ENCODE assay signal across 8 cellular contexts in the genomic region with DNA sequence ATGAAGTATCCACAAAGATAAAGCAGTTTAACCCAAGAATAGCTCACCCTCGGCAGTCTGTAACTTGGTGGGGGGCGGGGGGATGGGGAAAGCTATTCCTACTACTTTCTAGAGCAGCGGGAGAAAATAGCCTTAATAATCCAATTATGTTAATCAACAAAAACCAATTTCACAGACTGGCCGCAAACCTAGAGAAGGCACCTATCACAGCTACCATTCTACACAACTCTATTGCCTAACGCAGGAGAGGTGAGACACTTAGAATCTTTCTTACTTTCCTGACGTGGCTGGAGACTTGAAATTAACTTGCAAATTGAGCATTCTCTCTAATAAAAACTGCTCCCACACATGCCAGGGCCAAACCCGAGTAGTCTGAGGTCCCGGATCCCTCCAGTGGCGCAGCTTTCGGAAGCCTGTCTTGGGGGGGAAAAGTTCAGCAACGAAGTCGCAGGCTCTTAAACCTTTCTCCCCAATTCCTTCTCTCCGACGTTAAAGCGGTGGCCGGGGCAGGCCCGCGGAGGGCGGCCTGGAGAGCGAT. TPM values are rescaled to one million over a fixed set of nuclear protein-coding genes. Genes with fewer than 3 reads are reported as not detected.
DNase-seq lines count a peak whose midpoint lies in the region; ATAC-seq and TF ChIP-seq lines count a peak whose summit lies in the region.

No MANE protein-coding gene starts in this region.

- no peaks in the 10 kb centered on the region for H3K9me2 ChIP-seq in DOHH2 (replicated peaks; ENCODE audit: control insufficient read depth, low read length)

- peaks cover 71% of the 10 kb centered on the region for H3K79me2 ChIP-seq in DOHH2 (ENCODE audit: control insufficient read depth, low read length)

- H3K27ac ChIP-seq in DOHH2 (ENCODE audit: low read depth, low read length): peak overlapping the region; percentile 51
- H3K27ac ChIP-seq in HEK293 (ENCODE audit: extremely low read depth, low read depth, low read length): peak overlapping the region; percentile 93
- no peak overlapping the region for H3K27ac ChIP-seq in iPS DF 6.9 (ENCODE audit: low read length)

- POLR2A ChIA-PET in HEK293 (lab: Yijun Ruan, JAX): interaction anchor here (0.7 to 3.9 kb wide), 20 partner anchors 8 to 208 kb away, joined by 3 to 46 read pairs (median 4); a partner anchor contains a TSS
- POLR2A ChIA-PET in WTC11 (lab: Charles Lee): interaction anchor here (1.1 to 1.9 kb wide), 5 partner anchors 33 to 586 kb away, joined by 3 to 7 read pairs (median 6); a partner anchor contains a TSS

- CTCF ChIA-PET in HEK293 (lab: Yijun Ruan, JAX): interaction anchor here (0.6 to 2.8 kb wide), 6 partner anchors 12 to 248 kb away, joined by 3 to 15 read pairs (median 3); a partner anchor contains a TSS
- CTCF ChIA-PET in WTC11 (lab: Charles Lee): interaction anchor here (0.6 to 2.5 kb wide), 9 partner anchors 34 to 1245 kb away, joined by 3 to 13 read pairs (median 3); a partner anchor contains a TSS

- peak overlapping the region; percentile 74 for H3K27ac Mint-ChIP-seq in WTC11
- H3K27ac Mint-ChIP-seq in stimulated activated memory B cell treated with anti-CD40 and anti-IgM and Interleukin-4, amounts not matched to agents 10 μg/mL and 1 μg/mL and 100 μg/mL, for 72 hours: peak overlapping the region; percentile 74

- H3K4me3 Mint-ChIP-seq in WTC11: peak overlapping the region; percentile 86
- peak overlapping the region; percentile 85 for H3K4me3 Mint-ChIP-seq in stimulated activated memory B cell treated with anti-CD40 and anti-IgM and Interleukin-4, amounts not matched to agents 10 μg/mL and 1 μg/mL and 100 μg/mL, for 72 hours

- peaks cover 5% of the 10 kb centered on the region; the same call in 1 of the 2 replicates for H4K20me1 ChIP-seq in DOHH2 (ENCODE audit: control insufficient read depth, insufficient read depth, low read depth, low read length)

- H3K4me3 ChIP-seq in DOHH2 (ENCODE audit: low read length): peak overlapping the region; percentile 95
- peak overlapping the region; percentile 91 for H3K4me3 ChIP-seq in HEK293 (ENCODE audit: low read depth, low read length)
- peak overlapping the region; percentile 86 for H3K4me3 ChIP-seq in iPS DF 6.9 (ENCODE audit: low read length)

- DNase-seq in WTC11 (ENCODE audit: low spot score) (no peak), iPS DF 6.9 (ENCODE audit: low read depth, low spot score) (no peak), NCI-H446 (lab: John Stamatoyannopoulos, UW) (no peak), posterior cingulate gyrus (no peak), NCI-H2227 (lab: John Stamatoyannopoulos, UW; ENCODE audit: unreplicated experiment) (no peak)

- peaks cover 11% of the 10 kb centered on the region for H3K4me1 Mint-ChIP-seq in WTC11
- peaks cover 49% of the 10 kb centered on the region for H3K4me1 Mint-ChIP-seq in stimulated activated memory B cell treated with anti-CD40 and anti-IgM and Interleukin-4, amounts not matched to agents 10 μg/mL and 1 μg/mL and 100 μg/mL, for 72 hours

- H3K27me3 ChIP-seq in DOHH2 (ENCODE audit: control insufficient read depth, low read length) (no peaks in the 10 kb centered on the region), iPS DF 6.9 (ENCODE audit: control insufficient read depth, insufficient read depth, low read length) (no peaks in the 10 kb centered on the region)

- peaks cover 20% of the 10 kb centered on the region for H3K36me3 Mint-ChIP-seq in WTC11
- peaks cover 22% of the 10 kb centered on the region for H3K36me3 Mint-ChIP-seq in stimulated activated memory B cell treated with anti-CD40 and anti-IgM and Interleukin-4, amounts not matched to agents 10 μg/mL and 1 μg/mL and 100 μg/mL, for 72 hours

- H3K4me2 ChIP-seq in DOHH2 (ENCODE audit: low read length): peak overlapping the region; percentile 74

- H3K9me3 ChIP-seq in DOHH2 (ENCODE audit: control insufficient read depth, insufficient read depth, low read length) (no peaks in the 10 kb centered on the region), HEK293 (ENCODE audit: control insufficient read depth, insufficient read depth, low read depth, low read length) (no peaks in the 10 kb centered on the region), iPS DF 6.9 (ENCODE audit: control insufficient read depth, insufficient read depth, low read length) (no peaks in the 10 kb centered on the region)

- peaks cover 4% of the 10 kb centered on the region for H3K27me3 Mint-ChIP-seq in WTC11 (ENCODE audit: low read depth)
- no peaks in the 10 kb centered on the region for H3K27me3 Mint-ChIP-seq in stimulated activated memory B cell treated with anti-CD40 and anti-IgM and Interleukin-4, amounts not matched to agents 10 μg/mL and 1 μg/mL and 100 μg/mL, for 72 hours

- 0 out of 2 replicates have a peak, but pooled peaks cover 3% of the 10 kb centered on the region for H3F3A ChIP-seq in DOHH2 (ENCODE audit: control insufficient read depth, insufficient read depth)

- peaks cover 38% of the 10 kb centered on the region for H3K36me3 ChIP-seq in DOHH2 (ENCODE audit: control insufficient read depth, low read length)
- peaks cover 15 to 28% of the 10 kb centered on the region in 2 experiments for H3K36me3 ChIP-seq in HEK293 (ENCODE audit: control insufficient read depth in 2 of 2, insufficient read depth in 1 of 2, low read length in 2 of 2)
- H3K36me3 ChIP-seq in iPS DF 6.9 (ENCODE audit: control insufficient read depth, insufficient read depth, low read length): peaks cover 6% of the 10 kb centered on the region

- peaks cover 6% of the 10 kb centered on the region; the same call in 1 of the 2 replicates for H3K9me3 Mint-ChIP-seq in WTC11
- H3K9me3 Mint-ChIP-seq in stimulated activated memory B cell treated with anti-CD40 and anti-IgM and Interleukin-4, amounts not matched to agents 10 μg/mL and 1 μg/mL and 100 μg/mL, for 72 hours: no peaks in the 10 kb centered on the region

- ATAC-seq in WTC11: no peak
- ATAC-seq in stimulated activated memory B cell treated with anti-CD40 and anti-IgM and Interleukin-4, amounts not matched to agents 10 μg/mL and 1 μg/mL and 100 μg/mL, for 72 hours: no peak

- TF ChIP-seq CTCF in DOHH2 (IDR thresholded peaks at IDR 0.05; ENCODE audit: low read depth, low read length, poor library complexity, severe bottlenecking) (no peak), HEK293 (tag by site-specific recombination; IDR thresholded peaks at IDR 0.05) (no peak), WTC11 (IDR thresholded peaks at IDR 0.05) (no peak)

- intact Hi-C loops in posterior cingulate gyrus (cut with DNase I): loop anchor here (2.0 kb wide), 1 partner anchor 34 kb away; a partner anchor contains a TSS

- WGBS in iPS DF 6.9 (ENCODE audit: insufficient coverage, insufficient read length): no CpG with 5 or more reads among the region's 20 CpGs

- H3K4me1 ChIP-seq in DOHH2 (ENCODE audit: control insufficient read depth, low read length) (peaks cover 15% of the 10 kb centered on the region), HEK293 (ENCODE audit: control insufficient read depth, insufficient read depth, low read length) (no peaks in the 10 kb centered on the region), iPS DF 6.9 (ENCODE audit: control insufficient read depth, insufficient read depth, low read length) (no peaks in the 10 kb centered on the region)

TF ChIP-seq in HEK293, 187 proteins besides CTCF, POLR2A, EP300 and RAD21 (continues in another document):
- peak; percentile 17 for TF ChIP-seq GLIS1 (tag by site-specific recombination; IDR thresholded peaks at IDR 0.05)
- TF ChIP-seq, protein P1, sequence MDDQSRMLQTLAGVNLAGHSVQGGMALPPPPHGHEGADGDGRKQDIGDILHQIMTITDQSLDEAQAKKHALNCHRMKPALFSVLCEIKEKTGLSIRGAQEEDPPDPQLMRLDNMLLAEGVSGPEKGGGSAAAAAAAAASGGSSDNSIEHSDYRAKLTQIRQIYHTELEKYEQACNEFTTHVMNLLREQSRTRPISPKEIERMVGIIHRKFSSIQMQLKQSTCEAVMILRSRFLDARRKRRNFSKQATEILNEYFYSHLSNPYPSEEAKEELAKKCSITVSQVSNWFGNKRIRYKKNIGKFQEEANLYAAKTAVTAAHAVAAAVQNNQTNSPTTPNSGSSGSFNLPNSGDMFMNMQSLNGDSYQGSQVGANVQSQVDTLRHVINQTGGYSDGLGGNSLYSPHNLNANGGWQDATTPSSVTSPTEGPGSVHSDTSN (CRISPR knock-in tag; IDR thresholded peaks at IDR 0.05): 0 out of 2 replicates have a peak, but pooled peaks have one; percentile 5
- 0 out of 2 replicates have a peak, but pooled peaks have one; percentile 19 for TF ChIP-seq HOXD13 (CRISPR knock-in tag; IDR thresholded peaks at IDR 0.05; ENCODE audit: borderline replicate concordance)
- no peak for TF ChIP-seq EGR2 (tag by site-specific recombination; IDR thresholded peaks at IDR 0.05; ENCODE audit: low read depth)
- TF ChIP-seq ZNF707 (tag by site-specific recombination; IDR thresholded peaks at IDR 0.05): no peak
- no peak for TF ChIP-seq KLF7 (tag by site-specific recombination; IDR thresholded peaks at IDR 0.05; ENCODE audit: borderline replicate concordance)
- 0 out of 2 replicates have a peak, but pooled peaks have one; percentile 87 for TF ChIP-seq ZNF335 (tag by site-specific recombination; conservative IDR thresholded peaks at IDR 0.05)

TF ChIP-seq in WTC11, 78 proteins besides CTCF, POLR2A, EP300 and RAD21:
- TF ChIP-seq ZNF138 (CRISPR knock-in tag; conservative IDR thresholded peaks at IDR 0.05) (no peak), ESRRA (CRISPR knock-in tag; IDR thresholded peaks at IDR 0.05; ENCODE audit: borderline replicate concordance) (no peak), KAT7 (CRISPR knock-in tag; IDR thresholded peaks at IDR 0.05; ENCODE audit: borderline replicate concordance) (no peak)
- TF ChIP-seq, protein P2, sequence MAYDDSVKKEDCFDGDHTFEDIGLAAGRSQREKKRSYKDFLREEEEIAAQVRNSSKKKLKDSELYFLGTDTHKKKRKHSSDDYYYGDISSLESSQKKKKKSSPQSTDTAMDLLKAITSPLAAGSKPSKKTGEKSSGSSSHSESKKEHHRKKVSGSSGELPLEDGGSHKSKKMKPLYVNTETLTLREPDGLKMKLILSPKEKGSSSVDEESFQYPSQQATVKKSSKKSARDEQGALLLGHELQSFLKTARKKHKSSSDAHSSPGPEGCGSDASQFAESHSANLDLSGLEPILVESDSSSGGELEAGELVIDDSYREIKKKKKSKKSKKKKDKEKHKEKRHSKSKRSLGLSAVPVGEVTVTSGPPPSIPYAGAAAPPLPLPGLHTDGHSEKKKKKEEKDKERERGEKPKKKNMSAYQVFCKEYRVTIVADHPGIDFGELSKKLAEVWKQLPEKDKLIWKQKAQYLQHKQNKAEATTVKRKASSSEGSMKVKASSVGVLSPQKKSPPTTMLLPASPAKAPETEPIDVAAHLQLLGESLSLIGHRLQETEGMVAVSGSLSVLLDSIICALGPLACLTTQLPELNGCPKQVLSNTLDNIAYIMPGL (CRISPR knock-in tag; IDR thresholded peaks at IDR 0.05): no peak

RNA-seq across cellular contexts. Expression of a gene that starts 0.8 kb away (rescaled TPM):
- 25.6 to 27.2 TPM (median 25.9 TPM) in 3 replicates for total RNA-seq in WTC11 (2021)

RNA-seq across cellular contexts. Expression of a gene that starts 0.9 kb away (rescaled TPM):
- 4.6 to 6.9 TPM (median 5.1 TPM) in 3 replicates for total RNA-seq in WTC11 (2021)

RNA-seq across cellular contexts. Expression of a gene that starts 33.4 kb away (rescaled TPM):
- 59.1 to 74.3 TPM (median 59.7 TPM) in 3 replicates for total RNA-seq in WTC11 (2021)

RNA-seq across cellular contexts. Expression of a gene that starts 34.5 kb away (rescaled TPM):
- total RNA-seq in WTC11 (2021): 47.2 to 50.3 TPM (median 49.8 TPM) in 3 replicates
